Comparison of ENCODE assay signal across 18 cellular contexts in the genomic region with DNA sequence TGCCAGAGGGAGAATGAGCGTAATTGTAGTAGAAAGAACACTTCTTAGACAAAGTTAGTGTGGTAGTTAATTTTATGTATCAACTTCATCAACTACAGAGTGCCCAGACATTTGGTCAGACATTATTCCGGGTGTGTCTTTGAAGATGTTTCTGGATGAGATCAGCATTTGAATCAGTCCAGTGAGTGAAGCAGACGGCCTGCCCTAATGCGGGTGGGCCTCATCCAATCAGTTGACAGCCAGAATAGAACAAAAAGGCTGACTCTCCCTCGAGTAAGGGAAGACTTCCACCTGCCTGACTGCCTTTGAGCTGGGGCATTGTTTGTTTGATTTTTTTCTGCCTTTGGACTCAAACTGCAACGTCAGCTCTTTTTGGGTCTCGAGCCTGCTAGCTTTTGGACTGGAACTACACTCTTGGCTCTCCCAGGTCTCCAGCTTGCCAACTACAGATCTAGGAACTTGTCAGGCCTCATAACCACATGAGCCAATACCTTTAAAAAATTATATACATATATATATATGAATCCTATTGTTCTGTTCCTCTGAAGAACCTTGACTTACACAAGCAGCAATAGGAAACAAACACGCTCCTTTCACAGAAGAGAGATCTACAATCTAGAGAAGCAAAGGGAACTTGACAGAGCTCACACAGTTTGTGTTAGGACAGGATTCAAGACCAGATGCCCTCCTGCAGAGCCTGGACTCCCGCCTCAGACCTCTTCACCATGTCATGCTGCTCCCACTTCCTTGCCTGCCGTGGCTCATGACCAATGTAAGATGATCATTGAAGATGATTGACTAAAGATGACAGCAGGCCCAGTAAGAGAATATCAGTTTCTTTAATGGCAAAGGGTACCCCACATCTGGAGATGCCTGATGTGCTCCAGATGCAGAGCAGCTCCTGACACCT.
"Had no signal": no experiment of that assay in that cellular context is flagged by ENCODE, and none has a peak within 500 bp of the region (broad histone marks: within the 10 kb centered on the region; RNA-seq: fewer than 3 reads in every experiment).

No MANE protein-coding gene starts in this region.

- H3K27me3 ChIP-seq: hepatocyte, neural progenitor cell, tibial nerve had no signal

- H3K79me2 ChIP-seq: hepatocyte had no signal

- H3K9me3 ChIP-seq: psoas muscle, tibial nerve had no signal

- H3K9ac ChIP-seq: neural progenitor cell had no signal

- H2AFZ ChIP-seq: hepatocyte, neural progenitor cell had no signal

- H3K4me3 ChIP-seq: hepatocyte, neural progenitor cell, psoas muscle, skin epidermis, tibial nerve had no signal

- H3K36me3 ChIP-seq: neural progenitor cell, tibial nerve had no signal

- H3K4me2 ChIP-seq: hepatocyte, neural progenitor cell had no signal

- H3K4me1 ChIP-seq: neural progenitor cell, psoas muscle, tibial nerve had no signal

- FAIRE-seq: bronchial epithelial cell, endothelial cell of umbilical vein, islet of Langerhans, urothelium cell line had no signal

- DNase-seq: activated CD4-positive, alpha-beta memory T cell treated with anti-CD3 and anti-CD28 coated beads for 36 hours; activated CD4-positive, alpha-beta T cell treated with anti-CD3 and anti-CD28 coated beads for 4 hours; activated gamma-delta T cell treated with Interleukin-2 at 50 U/mL for 16 hours; activated T-cell treated with anti-CD3 and anti-CD28 coated beads for 4 hours; effector memory CD4-positive, alpha-beta T cell; foreskin fibroblast; left colon; psoas muscle; right cardiac atrium; stimulated activated naive CD8-positive, alpha-beta T cell treated with anti-CD3 and anti-CD28 coated beads, Interleukin-15, Interleukin-2, amounts not matched to agents 100 U/mL and 50 U/mL, for 24 hours had no signal

- H3K27ac ChIP-seq: hepatocyte, neural progenitor cell, psoas muscle, skin epidermis, tibial nerve had no signal
